Comparison of ENCODE assay signal across 1 cellular context in the genomic region with DNA sequence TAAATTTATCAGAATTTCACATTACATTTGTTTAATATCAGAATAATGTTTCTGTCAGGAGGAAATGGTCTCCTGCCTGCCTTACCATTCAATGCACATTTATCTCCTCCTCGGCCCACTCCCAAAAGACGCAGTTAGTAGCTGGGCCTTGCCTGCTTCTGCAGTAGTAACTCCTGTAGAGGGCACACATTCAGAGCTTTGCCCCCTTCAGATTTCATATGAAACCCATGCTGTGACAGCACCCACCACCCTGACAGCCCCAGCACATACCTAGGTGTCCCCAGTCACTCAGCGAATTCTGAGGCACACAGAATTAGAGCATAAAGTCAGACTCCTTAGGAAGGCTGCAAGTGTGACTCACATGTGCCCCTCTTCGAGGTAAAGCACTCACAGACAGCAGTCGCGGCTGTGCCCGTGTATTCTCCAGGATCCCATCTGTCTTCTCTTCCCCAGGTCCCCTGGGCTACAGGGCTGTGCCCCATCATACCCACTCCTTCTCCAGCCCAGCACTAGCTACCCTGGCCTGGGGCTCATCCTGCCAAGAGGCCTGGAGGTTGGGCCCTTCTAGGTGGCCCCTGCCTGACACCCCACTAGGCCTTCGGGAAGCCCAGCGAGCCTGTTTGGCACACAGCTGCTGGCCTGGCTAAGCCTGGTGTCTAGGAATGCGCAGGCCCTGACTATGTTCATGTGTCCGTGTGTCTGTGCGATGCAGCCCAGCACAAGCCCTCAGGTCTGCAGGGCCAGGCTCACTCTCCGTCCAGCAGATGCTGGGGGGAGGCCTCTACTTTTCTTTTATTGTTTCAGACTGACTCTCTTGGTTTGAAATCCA.
TF ChIP-seq lines count a peak whose summit lies in the region.

No MANE protein-coding gene starts in this region.

TF ChIP-seq in endothelial cell of umbilical vein, 7 proteins besides CTCF, POLR2A, EP300 and RAD21:
- TF ChIP-seq FOS (IDR thresholded peaks at IDR 0.05; ENCODE audit: borderline replicate concordance, insufficient read depth, low read length) (no peak), POLR2AphosphoS5 (IDR thresholded peaks at IDR 0.05; ENCODE audit: insufficient read depth, low read depth, low read length) (no peak), JUN (IDR thresholded peaks at IDR 0.05; ENCODE audit: borderline replicate concordance, insufficient read depth, insufficient read length, low read depth) (no peak), MYC (IDR thresholded peaks at IDR 0.05; ENCODE audit: low read depth, low read length) (no peak), GATA2 (IDR thresholded peaks at IDR 0.05; ENCODE audit: insufficient read depth, insufficient read length, low read depth, low read length) (no peak), EZH2 (IDR thresholded peaks at IDR 0.05; ENCODE audit: borderline replicate concordance, low read depth, low read length, severe bottlenecking) (no peak)
- TF ChIP-seq, protein P1, sequence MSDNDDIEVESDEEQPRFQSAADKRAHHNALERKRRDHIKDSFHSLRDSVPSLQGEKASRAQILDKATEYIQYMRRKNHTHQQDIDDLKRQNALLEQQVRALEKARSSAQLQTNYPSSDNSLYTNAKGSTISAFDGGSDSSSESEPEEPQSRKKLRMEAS (IDR thresholded peaks at IDR 0.05; ENCODE audit: insufficient read depth, insufficient read length) = no peak
